Comparison of ENCODE assay signal across 27 cellular contexts in the genomic region with DNA sequence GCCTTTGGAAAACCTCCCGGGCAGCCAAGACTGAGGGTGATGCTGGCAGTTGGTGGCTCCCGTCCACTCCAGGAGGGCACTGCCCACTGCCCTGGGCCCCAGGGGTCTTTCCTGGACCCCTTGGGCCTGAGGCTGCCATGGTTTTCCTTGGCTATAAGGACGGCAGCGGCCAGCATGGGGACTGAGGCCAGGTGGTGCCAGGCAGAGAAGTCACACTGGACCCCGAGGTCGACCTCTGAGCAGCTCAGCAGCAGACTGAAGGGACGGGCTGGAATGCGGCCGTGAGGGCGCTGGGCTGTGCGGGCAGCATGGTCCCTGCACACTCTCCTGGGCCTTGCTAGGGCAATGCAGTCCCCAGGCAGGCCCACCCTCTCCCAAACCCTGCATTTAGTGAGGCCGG. TPM values are rescaled to one million over a fixed set of nuclear protein-coding genes. Genes with fewer than 3 reads are reported as not detected.
DNase-seq lines count a peak whose midpoint lies in the region; ATAC-seq, FAIRE-seq and TF ChIP-seq lines count a peak whose summit lies in the region.
"Had no signal": no experiment of that assay in that cellular context is flagged by ENCODE, and none has a peak within 500 bp of the region (broad histone marks: within the 10 kb centered on the region; RNA-seq: fewer than 3 reads in every experiment).

No MANE protein-coding gene starts in this region.

- ATAC-seq in Right ventricle myocardium inferior = no peak
- no peak for ATAC-seq in foreskin keratinocyte
- ATAC-seq: GM12878 had no signal

- no peaks in the 10 kb centered on the region for H3K27me3 Mint-ChIP-seq in progenitor cell of endocrine pancreas
- H3K27me3 Mint-ChIP-seq: CD4-positive, alpha-beta T cell; CD8-positive, alpha-beta memory T cell had no signal

- H3K4me3 ChIP-seq in left ventricle myocardium inferior (no peak overlapping the region), kidney (ENCODE audit: low read length in 2 of 2) (no peak overlapping the region), tibial nerve (no peak overlapping the region)
- H3K4me3 ChIP-seq: GM12878, GM23248 had no signal

- no peak for TF ChIP-seq EP300 in tibial nerve (IDR thresholded peaks at IDR 0.05)

- no peaks in the 10 kb centered on the region for H3K4me1 Mint-ChIP-seq in progenitor cell of endocrine pancreas (ENCODE audit: low read depth)
- H3K4me1 Mint-ChIP-seq: CD14-positive monocyte had no signal

- H3K27ac ChIP-seq in left ventricle myocardium inferior (replicated peaks) (no peak overlapping the region), kidney (ENCODE audit: low read depth in 2 of 2, low read length in 2 of 2) (no peak overlapping the region), foreskin keratinocyte (no peak overlapping the region), tibial nerve (no peak overlapping the region)
- H3K27ac ChIP-seq: 22Rv1; BLaER1 treated with 17β-estradiol and CSF1 and Interleukin-3, amounts not matched to agents 10 nM and 100 nM; GM23248 had no signal

- peak overlapping the region; percentile 59 for H3K27ac Mint-ChIP-seq in progenitor cell of endocrine pancreas
- H3K27ac Mint-ChIP-seq: CD14-positive monocyte; CD4-positive, alpha-beta T cell had no signal

- no peak for FAIRE-seq in kidney (lab: Jason Lieb, UNC)
- FAIRE-seq: A204.1, D721Med, GM12878, GM19239, H1 had no signal

- TF ChIP-seq POLR2A in tibial nerve (IDR thresholded peaks at IDR 0.05) = no peak

- no peak overlapping the region for H3K4me3 Mint-ChIP-seq in progenitor cell of endocrine pancreas (ENCODE audit: low read depth)
- H3K4me3 Mint-ChIP-seq: CD14-positive monocyte; CD4-positive, alpha-beta T cell; CD8-positive, alpha-beta memory T cell had no signal

- peaks cover 16% of the 10 kb centered on the region for H3K36me3 Mint-ChIP-seq in progenitor cell of endocrine pancreas (ENCODE audit: insufficient read depth)

- H3K36me3 ChIP-seq in left ventricle myocardium inferior (no peaks in the 10 kb centered on the region), kidney (ENCODE audit: control insufficient read depth in 1 of 2, insufficient read depth in 2 of 2, low read length in 2 of 2) (no peaks in the 10 kb centered on the region), tibial nerve (peaks cover 0 to 36% (median 0%) of the 10 kb centered on the region in 3 donors)
- H3K36me3 ChIP-seq: BE2C had no signal

- H3K4me1 ChIP-seq in left ventricle myocardium inferior = no peaks in the 10 kb centered on the region
- H3K4me1 ChIP-seq in kidney (ENCODE audit: control insufficient read depth in 1 of 2, insufficient read depth in 1 of 2, low read depth in 1 of 2, low read length in 2 of 2) = no peaks in the 10 kb centered on the region
- no peaks in the 10 kb centered on the region for H3K4me1 ChIP-seq in foreskin keratinocyte
- no peaks in the 10 kb centered on the region for H3K4me1 ChIP-seq in tibial nerve
- H3K4me1 ChIP-seq: BE2C had no signal

- intact Hi-C loops in Right ventricle myocardium inferior (cut with DNase I) = no loop called here
- intact Hi-C loops in left ventricle myocardium inferior (cut with micrococcal nuclease) = no loop called here
- intact Hi-C loops in kidney (cut with DNase I) = no loop called here

- H3K27me3 ChIP-seq in left ventricle myocardium inferior (ENCODE audit: low read depth) (no peaks in the 10 kb centered on the region), foreskin keratinocyte (no peaks in the 10 kb centered on the region), tibial nerve (no peaks in the 10 kb centered on the region)
- H3K27me3 ChIP-seq: BE2C; BLaER1 treated with 17β-estradiol and CSF1 and Interleukin-3, amounts not matched to agents 10 nM and 100 nM had no signal

- TF ChIP-seq CTCF in left ventricle myocardium inferior (IDR thresholded peaks at IDR 0.05; ENCODE audit: borderline replicate concordance) (no peak), kidney (IDR thresholded peaks at IDR 0.05; ENCODE audit: borderline replicate concordance, extremely low read depth, insufficient read depth) (no peak), progenitor cell of endocrine pancreas (IDR thresholded peaks at IDR 0.05; ENCODE audit: unreplicated experiment) (no peak), foreskin keratinocyte (conservative IDR thresholded peaks at IDR 0.05) (no peak), tibial nerve (IDR thresholded peaks at IDR 0.05) (no peak)

- H3K9me3 ChIP-seq in left ventricle myocardium inferior (replicated peaks) (peaks cover 11% of the 10 kb centered on the region), kidney (ENCODE audit: control insufficient read depth in 1 of 2, low read length in 2 of 2) (no peaks in the 10 kb centered on the region), tibial nerve (no peaks in the 10 kb centered on the region)

- 91 to 97% methylated on average over 5 to 8 of the region's 12 CpGs for WGBS in tibial nerve, 2 donors

- no peak overlapping the region for H3K9ac ChIP-seq in kidney (ENCODE audit: low read length in 2 of 2)
- H3K9ac ChIP-seq: BLaER1 treated with 17β-estradiol and CSF1 and Interleukin-3, amounts not matched to agents 10 nM and 100 nM; GM23248 had no signal

- H3K9me3 Mint-ChIP-seq in progenitor cell of endocrine pancreas (ENCODE audit: low read depth) = peaks cover 7% of the 10 kb centered on the region
- H3K9me3 Mint-ChIP-seq: CD4-positive, alpha-beta T cell had no signal

- DNase-seq in Right ventricle myocardium inferior (ENCODE audit: missing footprints) = peak; percentile 21
- no peak for DNase-seq in left ventricle myocardium inferior
- peak; percentile 72 for DNase-seq in kidney
- DNase-seq in progenitor cell of endocrine pancreas (ENCODE audit: low spot score, unreplicated experiment) = no peak
- DNase-seq in AG08396 (ENCODE audit: low spot score) = no peak
- DNase-seq in foreskin keratinocyte = no peak
- no peak for DNase-seq in tibial nerve (ENCODE audit: low spot score in 2 of 2)
- DNase-seq: AML-193; BE2C; CD4-positive, alpha-beta T cell; CD8-positive, alpha-beta memory T cell; DMS 273 treated with DMSO at 0.1 percent for 48 hours; DMS79; EL; GDM1; GM23248; H7; HCEC 1CT had no signal

RNA-seq across cellular contexts. Expression of a gene that starts 55.6 kb away (rescaled TPM):
- total RNA-seq in Right ventricle myocardium inferior (not detected), left ventricle myocardium inferior (not detected), kidney (not detected), progenitor cell of endocrine pancreas (not detected in 2 replicates), foreskin keratinocyte (not detected in 2 replicates), tibial nerve (not detected)
- polyA plus RNA-seq in kidney (ENCODE audit: insufficient read depth, low read depth, low replicate concordance) (not detected), foreskin keratinocyte (not detected in 2 replicates)
- total RNA-seq: CD4-positive, alpha-beta T cell; CD8-positive, alpha-beta memory T cell; GM12878; GM23248; H1; H7 had no signal
- polyA plus RNA-seq: AG04450; CD14-positive monocyte; CD8-positive, alpha-beta memory T cell; GM12878; GM23248; H1 had no signal

Comparison
In these comparisons a context has a peak if more than half of its experiments do, and no peak if none do; other contexts are left out.
1. DNase-seq: peak in Right ventricle myocardium inferior (single experiment) and kidney (single experiment); none in left ventricle myocardium inferior (single experiment), progenitor cell of endocrine pancreas (single experiment), AG08396 (single experiment), foreskin keratinocyte (0 of 2) and tibial nerve (0 of 2).